Comparison of ENCODE assay signal across 25 cellular contexts in the genomic region with DNA sequence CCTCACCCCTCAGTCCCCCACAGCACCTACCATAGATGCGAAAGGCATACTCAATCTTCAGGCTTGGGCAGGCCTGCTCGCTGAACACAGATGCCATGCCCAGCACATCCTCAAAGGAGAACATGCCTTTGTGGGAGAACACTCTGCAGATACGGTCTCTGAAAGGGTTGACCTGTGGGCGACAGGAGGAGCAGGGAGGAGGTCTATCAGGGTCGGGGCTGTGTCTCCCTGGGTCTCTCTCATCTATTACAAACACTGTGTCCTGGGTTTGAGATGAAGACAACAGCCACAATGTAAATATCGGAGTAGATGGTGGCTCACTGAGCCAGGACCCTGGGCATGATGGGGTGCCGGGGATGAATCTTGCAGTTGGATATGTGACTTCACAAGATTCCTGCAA. TPM values are rescaled to one million over a fixed set of nuclear protein-coding genes. Genes with fewer than 3 reads are reported as not detected.
"Had no signal": no experiment of that assay in that cellular context is flagged by ENCODE, and none has a peak within 500 bp of the region (broad histone marks: within the 10 kb centered on the region; RNA-seq: fewer than 3 reads in every experiment).

No MANE protein-coding gene starts in this region.

- H3K4me2 ChIP-seq: SK-N-SH had no signal

- ATAC-seq: activated CD8-positive, alpha-beta T cell treated with anti-CD3 and anti-CD28 coated beads, Interleukin-2, amount 10 ng/mL, durations not matched to agents 7 days and 5 days; body of pancreas; left ventricle myocardium superior; naive thymus-derived CD4-positive, alpha-beta T cell; stimulated activated memory B cell treated with anti-CD40 and anti-IgM and Interleukin-4, amounts not matched to agents 10 μg/mL and 1 μg/mL and 100 μg/mL, for 72 hours had no signal

- H3K4me1 ChIP-seq: body of pancreas, sigmoid colon had no signal

- H3K9me3 ChIP-seq: body of pancreas, ovary, sigmoid colon, SK-N-SH, thoracic aorta had no signal

- H3K36me3 Mint-ChIP-seq: activated naive CD8-positive, alpha-beta T cell treated with anti-CD3 and anti-CD28 coated beads, Interleukin-2, amount 10 ng/mL, durations not matched to agents 7 days and 5 days; memory B cell; naive thymus-derived CD4-positive, alpha-beta T cell; stimulated activated memory B cell treated with anti-CD40 and anti-IgM and Interleukin-4, amounts not matched to agents 10 μg/mL and 1 μg/mL and 100 μg/mL, for 72 hours had no signal

- DNase-seq: activated CD4-positive, alpha-beta T cell treated with anti-CD3 and anti-CD28 coated beads for 48 hours; activated CD8-positive, alpha-beta memory T cell treated with anti-CD3 and anti-CD28 coated beads, Interleukin-2, amount 50 U/mL, for 4 hours; activated CD8-positive, alpha-beta T cell treated with anti-CD3 and anti-CD28 coated beads, Interleukin-2, amount 10 ng/mL, durations not matched to agents 7 days and 5 days; activated naive CD4-positive, alpha-beta T cell treated with Interleukin-2 at 50 U/mL for 16 hours; amygdala; erythroblast; left ventricle myocardium superior; naive thymus-derived CD4-positive, alpha-beta T cell; stimulated activated CD4-positive, alpha-beta T cell treated with anti-CD3 and anti-CD28 coated beads, Interleukin-4, amount 100 ng/mL, for 4 hours had no signal

- H3K4me3 ChIP-seq: body of pancreas, dorsolateral prefrontal cortex, ovary, sigmoid colon, thoracic aorta had no signal

- H3K27me3 ChIP-seq: body of pancreas, ovary, sigmoid colon had no signal

- H3K9me3 Mint-ChIP-seq: activated naive CD8-positive, alpha-beta T cell treated with anti-CD3 and anti-CD28 coated beads, Interleukin-2, amount 10 ng/mL, durations not matched to agents 7 days and 5 days; T-helper 2 cell treated with Interferon-gamma antibody and Interleukin-4, amounts not matched to agents 5 μg/mL and 100 μg/mL, for 36 hours had no signal

- H3K27ac ChIP-seq: body of pancreas, dorsolateral prefrontal cortex, ovary, sigmoid colon, thoracic aorta had no signal

- FAIRE-seq: endometrium, frontal cortex, TTC549 had no signal

- H3K4me3 Mint-ChIP-seq: activated CD8-positive, alpha-beta T cell treated with anti-CD3 and anti-CD28 coated beads, Interleukin-2, amount 10 ng/mL, durations not matched to agents 7 days and 5 days; activated naive CD8-positive, alpha-beta T cell treated with anti-CD3 and anti-CD28 coated beads, Interleukin-2, amount 10 ng/mL, durations not matched to agents 7 days and 5 days; memory B cell; naive thymus-derived CD4-positive, alpha-beta T cell; stimulated activated memory B cell treated with anti-CD40 and anti-IgM and Interleukin-4, amounts not matched to agents 10 μg/mL and 1 μg/mL and 100 μg/mL, for 72 hours; T-helper 2 cell treated with Interferon-gamma antibody and Interleukin-4, amounts not matched to agents 5 μg/mL and 100 μg/mL, for 36 hours had no signal

- H3K36me3 ChIP-seq: ovary, sigmoid colon, thoracic aorta had no signal

- H3K9ac ChIP-seq: SK-N-SH had no signal

- H3K27ac Mint-ChIP-seq: activated CD8-positive, alpha-beta T cell treated with anti-CD3 and anti-CD28 coated beads, Interleukin-2, amount 10 ng/mL, durations not matched to agents 7 days and 5 days; activated naive CD8-positive, alpha-beta T cell treated with anti-CD3 and anti-CD28 coated beads, Interleukin-2, amount 10 ng/mL, durations not matched to agents 7 days and 5 days; memory B cell; naive thymus-derived CD4-positive, alpha-beta T cell; stimulated activated memory B cell treated with anti-CD40 and anti-IgM and Interleukin-4, amounts not matched to agents 10 μg/mL and 1 μg/mL and 100 μg/mL, for 72 hours; T-helper 2 cell treated with Interferon-gamma antibody and Interleukin-4, amounts not matched to agents 5 μg/mL and 100 μg/mL, for 36 hours had no signal

- H3K4me1 Mint-ChIP-seq: memory B cell; stimulated activated memory B cell treated with anti-CD40 and anti-IgM and Interleukin-4, amounts not matched to agents 10 μg/mL and 1 μg/mL and 100 μg/mL, for 72 hours had no signal

RNA-seq across cellular contexts. Expression of a gene that starts 46.0 kb away (rescaled TPM):
- total RNA-seq: activated CD8-positive, alpha-beta T cell treated with anti-CD3 and anti-CD28 coated beads, Interleukin-2, amount 10 ng/mL, durations not matched to agents 7 days and 5 days; activated naive CD8-positive, alpha-beta T cell treated with anti-CD3 and anti-CD28 coated beads, Interleukin-2, amount 10 ng/mL, durations not matched to agents 7 days and 5 days; body of pancreas; frontal cortex; kidney epithelial cell; left ventricle myocardium superior; mucosa of gallbladder; naive thymus-derived CD4-positive, alpha-beta T cell; ovary; sigmoid colon; thoracic aorta; urinary bladder had no signal
- polyA plus RNA-seq: naive thymus-derived CD4-positive, alpha-beta T cell; sigmoid colon; SK-N-SH; urinary bladder had no signal
